1 cellular context compared by ENCODE assay signal in the genomic region with DNA sequence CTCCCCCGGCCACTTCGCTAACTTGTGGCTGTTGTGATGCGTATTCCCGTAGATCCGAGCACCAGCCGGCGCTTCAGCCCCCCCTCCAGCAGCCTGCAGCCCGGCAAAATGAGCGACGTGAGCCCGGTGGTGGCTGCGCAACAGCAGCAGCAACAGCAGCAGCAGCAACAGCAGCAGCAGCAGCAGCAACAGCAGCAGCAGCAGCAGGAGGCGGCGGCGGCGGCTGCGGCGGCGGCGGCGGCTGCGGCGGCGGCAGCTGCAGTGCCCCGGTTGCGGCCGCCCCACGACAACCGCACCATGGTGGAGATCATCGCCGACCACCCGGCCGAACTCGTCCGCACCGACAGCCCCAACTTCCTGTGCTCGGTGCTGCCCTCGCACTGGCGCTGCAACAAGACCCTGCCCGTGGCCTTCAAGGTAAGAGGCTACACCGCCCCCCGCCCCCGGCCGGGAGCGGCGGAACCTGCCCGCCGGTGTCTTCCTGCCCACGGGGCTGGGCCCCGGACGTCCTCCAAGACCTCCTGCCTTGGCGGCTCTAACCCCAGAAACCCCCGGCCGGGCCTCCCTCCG.
TF ChIP-seq lines count a peak whose summit lies in the region.

No MANE protein-coding gene starts in this region.

TF ChIP-seq in IMR-90, 13 proteins besides CTCF, POLR2A, EP300 and RAD21:
- TF ChIP-seq CHD1 (IDR thresholded peaks at IDR 0.05; ENCODE audit: low read depth, low read length): no peak
- 0 out of 2 replicates have a peak, but pooled peaks have one; percentile 20 for TF ChIP-seq CEBPB (IDR thresholded peaks at IDR 0.05; ENCODE audit: low read depth, low read length)
